1 cellular context compared by ENCODE assay signal in genomic region chr2:46697830-46698323, GRCh38.
TF ChIP-seq lines count a peak whose summit lies in the region.

No MANE protein-coding gene starts in this region.

TF ChIP-seq in HepG2, 621 proteins besides CTCF, POLR2A, EP300 and RAD21 (continued from another document and continues in another):
- TF ChIP-seq ZNF280D (CRISPR knock-in tag; IDR thresholded peaks at IDR 0.05): no peak
- TF ChIP-seq ZNF205 (CRISPR knock-in tag; IDR thresholded peaks at IDR 0.05): no peak; the same call in 1 of the 2 replicates
- no peak for TF ChIP-seq SP1 (IDR thresholded peaks at IDR 0.05)
- TF ChIP-seq SP1 (CRISPR knock-in tag; IDR thresholded peaks at IDR 0.05): no peak
- no peak for TF ChIP-seq KDM3A (CRISPR knock-in tag; IDR thresholded peaks at IDR 0.05; ENCODE audit: low read depth)
- no peak for TF ChIP-seq SIX4 (CRISPR knock-in tag; IDR thresholded peaks at IDR 0.05)
- no peak for TF ChIP-seq SP5 (CRISPR knock-in tag; IDR thresholded peaks at IDR 0.05; ENCODE audit: borderline replicate concordance, low read depth)
- TF ChIP-seq RNF2 (conservative IDR thresholded peaks at IDR 0.05; ENCODE audit: low read depth): no peak
- TF ChIP-seq CHD4 (IDR thresholded peaks at IDR 0.05; ENCODE audit: borderline replicate concordance, low read length): peak; percentile 82; the same call in 1 of the 2 replicates
- TF ChIP-seq SMAD1 (CRISPR knock-in tag; IDR thresholded peaks at IDR 0.05; ENCODE audit: borderline replicate concordance, low read depth): no peak
- no peak for TF ChIP-seq FLYWCH1 (CRISPR knock-in tag; IDR thresholded peaks at IDR 0.05)
- TF ChIP-seq NR2F6 (IDR thresholded peaks at IDR 0.05): peak; percentile 31
- 0 out of 2 replicates have a peak, but pooled peaks have one; percentile 46 for TF ChIP-seq NR2F6 (CRISPR knock-in tag; IDR thresholded peaks at IDR 0.05)
- TF ChIP-seq SMYD3 (CRISPR knock-in tag; IDR thresholded peaks at IDR 0.05): no peak
- TF ChIP-seq ZFP37 (CRISPR knock-in tag; IDR thresholded peaks at IDR 0.05; ENCODE audit: borderline replicate concordance): 0 out of 2 replicates have a peak, but pooled peaks have one; percentile 13
- no peak for TF ChIP-seq BRD4 (CRISPR knock-in tag; IDR thresholded peaks at IDR 0.05)
- TF ChIP-seq PATZ1 (CRISPR knock-in tag; IDR thresholded peaks at IDR 0.05): no peak; the same call in 1 of the 2 replicates
- no peak for TF ChIP-seq NFATC3 (CRISPR knock-in tag; IDR thresholded peaks at IDR 0.05)
- no peak for TF ChIP-seq SMARCC2 (IDR thresholded peaks at IDR 0.05)
- no peak for TF ChIP-seq ZNF816 (CRISPR knock-in tag; IDR thresholded peaks at IDR 0.05; ENCODE audit: borderline replicate concordance)
- no peak for TF ChIP-seq ZFP36L1 (CRISPR knock-in tag; IDR thresholded peaks at IDR 0.05)
- TF ChIP-seq, protein P1, sequence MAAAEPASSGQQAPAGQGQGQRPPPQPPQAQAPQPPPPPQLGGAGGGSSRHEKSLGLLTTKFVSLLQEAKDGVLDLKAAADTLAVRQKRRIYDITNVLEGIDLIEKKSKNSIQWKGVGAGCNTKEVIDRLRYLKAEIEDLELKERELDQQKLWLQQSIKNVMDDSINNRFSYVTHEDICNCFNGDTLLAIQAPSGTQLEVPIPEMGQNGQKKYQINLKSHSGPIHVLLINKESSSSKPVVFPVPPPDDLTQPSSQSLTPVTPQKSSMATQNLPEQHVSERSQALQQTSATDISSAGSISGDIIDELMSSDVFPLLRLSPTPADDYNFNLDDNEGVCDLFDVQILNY (CRISPR knock-in tag; conservative IDR thresholded peaks at IDR 0.05): no peak
- TF ChIP-seq SIX1 (CRISPR knock-in tag; IDR thresholded peaks at IDR 0.05; ENCODE audit: borderline replicate concordance): no peak
- no peak for TF ChIP-seq ZBTB40 (IDR thresholded peaks at IDR 0.05)
- no peak; the same call in 1 of the 2 replicates for TF ChIP-seq ZBTB40 (CRISPR knock-in tag; IDR thresholded peaks at IDR 0.05)
- no peak for TF ChIP-seq PAX8 (CRISPR knock-in tag; IDR thresholded peaks at IDR 0.05; ENCODE audit: borderline replicate concordance)
- TF ChIP-seq NFIB (CRISPR knock-in tag; IDR thresholded peaks at IDR 0.05; ENCODE audit: borderline replicate concordance): no peak
- no peak for TF ChIP-seq IRF2 (CRISPR knock-in tag; IDR thresholded peaks at IDR 0.05)
- TF ChIP-seq GPBP1L1 (CRISPR knock-in tag; IDR thresholded peaks at IDR 0.05): no peak
- TF ChIP-seq PHB2 (IDR thresholded peaks at IDR 0.05; ENCODE audit: partially characterized antibody): no peak
- TF ChIP-seq NFE2L2 (IDR thresholded peaks at IDR 0.05; ENCODE audit: low read length): no peak
- no peak for TF ChIP-seq ZNF30 (CRISPR knock-in tag; IDR thresholded peaks at IDR 0.05)
- TF ChIP-seq THAP11 (CRISPR knock-in tag; IDR thresholded peaks at IDR 0.05): no peak
- no peak for TF ChIP-seq BCL6 (CRISPR knock-in tag; IDR thresholded peaks at IDR 0.05)
- peak; percentile 12; the same call in 1 of the 2 replicates for TF ChIP-seq ERF (CRISPR knock-in tag; IDR thresholded peaks at IDR 0.05)
- no peak for TF ChIP-seq SIN3A (IDR thresholded peaks at IDR 0.05; ENCODE audit: borderline replicate concordance, low read depth, low read length)
- TF ChIP-seq ZNF24 (IDR thresholded peaks at IDR 0.05): no peak
- TF ChIP-seq, protein P2, sequence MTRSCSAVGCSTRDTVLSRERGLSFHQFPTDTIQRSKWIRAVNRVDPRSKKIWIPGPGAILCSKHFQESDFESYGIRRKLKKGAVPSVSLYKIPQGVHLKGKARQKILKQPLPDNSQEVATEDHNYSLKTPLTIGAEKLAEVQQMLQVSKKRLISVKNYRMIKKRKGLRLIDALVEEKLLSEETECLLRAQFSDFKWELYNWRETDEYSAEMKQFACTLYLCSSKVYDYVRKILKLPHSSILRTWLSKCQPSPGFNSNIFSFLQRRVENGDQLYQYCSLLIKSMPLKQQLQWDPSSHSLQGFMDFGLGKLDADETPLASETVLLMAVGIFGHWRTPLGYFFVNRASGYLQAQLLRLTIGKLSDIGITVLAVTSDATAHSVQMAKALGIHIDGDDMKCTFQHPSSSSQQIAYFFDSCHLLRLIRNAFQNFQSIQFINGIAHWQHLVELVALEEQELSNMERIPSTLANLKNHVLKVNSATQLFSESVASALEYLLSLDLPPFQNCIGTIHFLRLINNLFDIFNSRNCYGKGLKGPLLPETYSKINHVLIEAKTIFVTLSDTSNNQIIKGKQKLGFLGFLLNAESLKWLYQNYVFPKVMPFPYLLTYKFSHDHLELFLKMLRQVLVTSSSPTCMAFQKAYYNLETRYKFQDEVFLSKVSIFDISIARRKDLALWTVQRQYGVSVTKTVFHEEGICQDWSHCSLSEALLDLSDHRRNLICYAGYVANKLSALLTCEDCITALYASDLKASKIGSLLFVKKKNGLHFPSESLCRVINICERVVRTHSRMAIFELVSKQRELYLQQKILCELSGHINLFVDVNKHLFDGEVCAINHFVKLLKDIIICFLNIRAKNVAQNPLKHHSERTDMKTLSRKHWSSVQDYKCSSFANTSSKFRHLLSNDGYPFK (CRISPR knock-in tag; IDR thresholded peaks at IDR 0.05; ENCODE audit: borderline replicate concordance): no peak
- no peak for TF ChIP-seq TRIM24 (CRISPR knock-in tag; IDR thresholded peaks at IDR 0.05)
- peak; percentile 87 for TF ChIP-seq ZNF770 (CRISPR knock-in tag; IDR thresholded peaks at IDR 0.05)
- TF ChIP-seq RXRB (CRISPR knock-in tag; IDR thresholded peaks at IDR 0.05; ENCODE audit: borderline replicate concordance): peak; percentile 16; the same call in 1 of the 2 replicates
- no peak for TF ChIP-seq HHEX (CRISPR knock-in tag; IDR thresholded peaks at IDR 0.05)
- no peak for TF ChIP-seq FOXK2 (IDR thresholded peaks at IDR 0.05)
